ENCODE assay signal across 1 cellular context in the genomic region with DNA sequence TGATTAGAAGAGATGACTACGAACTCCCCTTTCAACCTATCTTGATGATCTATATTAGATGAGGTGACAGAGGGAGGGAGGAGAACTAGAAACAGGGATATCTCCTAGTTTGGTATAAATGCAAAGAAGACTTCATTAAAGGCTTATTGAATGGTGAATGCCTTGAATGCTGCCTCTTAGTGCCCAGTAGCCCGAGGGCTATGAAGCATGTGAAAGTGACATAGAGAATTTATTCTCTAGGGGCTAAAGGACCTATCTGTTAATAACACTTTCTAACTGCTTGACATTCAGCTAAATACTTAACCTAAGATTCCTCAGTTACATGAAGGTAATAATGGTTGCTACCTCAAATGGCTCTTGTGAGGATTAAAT.
TF ChIP-seq lines count a peak whose summit lies in the region.

No MANE protein-coding gene starts in this region.

TF ChIP-seq in GM23338, 12 proteins besides CTCF, POLR2A, EP300 and RAD21 (continued from another document):
- TF ChIP-seq ZNF462 (CRISPR knock-in tag; IDR thresholded peaks at IDR 0.05) (no peak), CREB1 (CRISPR knock-in tag; IDR thresholded peaks at IDR 0.05; ENCODE audit: low read depth) (no peak), EZH2phosphoT487 (IDR thresholded peaks at IDR 0.05; ENCODE audit: unreplicated experiment) (no peak), JUNB (IDR thresholded peaks at IDR 0.05; ENCODE audit: unreplicated experiment) (no peak), REST (IDR thresholded peaks at IDR 0.05; ENCODE audit: unreplicated experiment) (no peak), EZH2 (IDR thresholded peaks at IDR 0.05; ENCODE audit: low read depth, unreplicated experiment) (no peak), ZNF331 (CRISPR knock-in tag; IDR thresholded peaks at IDR 0.05; ENCODE audit: low read depth) (no peak)
- TF ChIP-seq, protein P1, sequence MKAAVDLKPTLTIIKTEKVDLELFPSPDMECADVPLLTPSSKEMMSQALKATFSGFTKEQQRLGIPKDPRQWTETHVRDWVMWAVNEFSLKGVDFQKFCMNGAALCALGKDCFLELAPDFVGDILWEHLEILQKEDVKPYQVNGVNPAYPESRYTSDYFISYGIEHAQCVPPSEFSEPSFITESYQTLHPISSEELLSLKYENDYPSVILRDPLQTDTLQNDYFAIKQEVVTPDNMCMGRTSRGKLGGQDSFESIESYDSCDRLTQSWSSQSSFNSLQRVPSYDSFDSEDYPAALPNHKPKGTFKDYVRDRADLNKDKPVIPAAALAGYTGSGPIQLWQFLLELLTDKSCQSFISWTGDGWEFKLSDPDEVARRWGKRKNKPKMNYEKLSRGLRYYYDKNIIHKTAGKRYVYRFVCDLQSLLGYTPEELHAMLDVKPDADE (IDR thresholded peaks at IDR 0.05): no peak
